Comparison of ENCODE assay signal across 19 cellular contexts in the genomic region with DNA sequence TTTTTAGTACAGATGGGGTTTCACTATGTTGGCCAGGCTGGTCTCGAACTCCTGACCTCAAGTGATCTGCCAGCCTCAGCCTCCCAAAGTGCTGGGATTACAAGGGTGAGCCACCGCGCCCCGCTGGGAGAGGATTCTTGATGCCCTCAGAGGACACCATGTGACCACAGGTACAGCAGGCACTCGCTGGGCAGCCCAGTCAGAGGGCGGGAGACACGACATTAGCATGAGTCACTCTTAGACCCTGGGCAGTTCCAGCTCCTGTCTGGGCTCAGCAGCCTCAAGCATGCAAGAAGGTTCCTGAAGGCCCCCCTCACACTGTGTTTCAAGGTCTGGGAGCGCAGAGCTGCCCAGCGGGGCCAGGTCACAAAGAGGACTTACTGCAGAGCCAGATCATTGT. TPM values are rescaled to one million over a fixed set of nuclear protein-coding genes. Genes with fewer than 3 reads are reported as not detected.
A peak's percentile ranks its signal among the peaks of the same experiment; 100 is the strongest.
DNase-seq lines count a peak whose midpoint lies in the region; ATAC-seq, FAIRE-seq and TF ChIP-seq lines count a peak whose summit lies in the region.
"Had no signal": no experiment of that assay in that cellular context is flagged by ENCODE, and none has a peak within 500 bp of the region (broad histone marks: within the 10 kb centered on the region; RNA-seq: fewer than 3 reads in every experiment).

No MANE protein-coding gene starts in this region.

- H3K4me3 Mint-ChIP-seq in activated naive CD8-positive, alpha-beta T cell treated with anti-CD3 and anti-CD28 coated beads, Interleukin-2, amount 10 ng/mL, durations not matched to agents 7 days and 5 days: no peak overlapping the region
- no peak overlapping the region for H3K4me3 Mint-ChIP-seq in activated naive CD8-positive, alpha-beta T cell treated with anti-CD3 and anti-CD28 coated beads, Interleukin-2, amount 50 U/mL, for 24 hours
- H3K4me3 Mint-ChIP-seq: activated T-cell treated with anti-CD3 and anti-CD28 coated beads, Interleukin-2, amount 50 U/mL, for 24 hours; dendritic cell treated with granulocyte-macrophage colony-stimulating factor and Interleukin-4, amounts not matched to agents 40 ng/mL and 50 ng/mL, for 4 days; neural crest cell; stimulated activated naive B cell treated with anti-CD40 and anti-IgM and Interleukin-4, amounts not matched to agents 10 μg/mL and 1 μg/mL and 100 μg/mL, for 72 hours had no signal

- no peaks in the 10 kb centered on the region for H3K27me3 ChIP-seq in adrenal gland

- peak overlapping the region; percentile 16 for H3K27ac Mint-ChIP-seq in activated naive CD8-positive, alpha-beta T cell treated with anti-CD3 and anti-CD28 coated beads, Interleukin-2, amount 10 ng/mL, durations not matched to agents 7 days and 5 days
- H3K27ac Mint-ChIP-seq in activated naive CD8-positive, alpha-beta T cell treated with anti-CD3 and anti-CD28 coated beads, Interleukin-2, amount 50 U/mL, for 24 hours: no peak overlapping the region
- H3K27ac Mint-ChIP-seq: activated T-cell treated with anti-CD3 and anti-CD28 coated beads, Interleukin-2, amount 50 U/mL, for 24 hours; dendritic cell treated with granulocyte-macrophage colony-stimulating factor and Interleukin-4, amounts not matched to agents 40 ng/mL and 50 ng/mL, for 4 days; stimulated activated naive B cell treated with anti-CD40 and anti-IgM and Interleukin-4, amounts not matched to agents 10 μg/mL and 1 μg/mL and 100 μg/mL, for 72 hours had no signal

- 40 to 52% (median 43%) methylated on average over 3 to 9 of the region's 9 CpGs for WGBS in adrenal gland, 4 donors

- no peaks in the 10 kb centered on the region for H3K9me3 ChIP-seq in adrenal gland (replicated peaks in 1 of 3)

- no peak overlapping the region for H3K4me3 ChIP-seq in adrenal gland

- FAIRE-seq in HTR-8/SVneo (lab: Jason Lieb, UNC): no peak

- peaks cover 34% of the 10 kb centered on the region for H3K27me3 Mint-ChIP-seq in activated naive CD8-positive, alpha-beta T cell treated with anti-CD3 and anti-CD28 coated beads, Interleukin-2, amount 10 ng/mL, durations not matched to agents 7 days and 5 days
- peaks cover 18% of the 10 kb centered on the region for H3K27me3 Mint-ChIP-seq in activated naive CD8-positive, alpha-beta T cell treated with anti-CD3 and anti-CD28 coated beads, Interleukin-2, amount 50 U/mL, for 24 hours

- peaks cover 8 to 20% of the 10 kb centered on the region in 2 donors for H3K4me1 ChIP-seq in adrenal gland (replicated peaks in 1 of 2)

- no peak for DNase-seq in activated naive CD8-positive, alpha-beta T cell treated with anti-CD3 and anti-CD28 coated beads, Interleukin-2, amount 10 ng/mL, durations not matched to agents 7 days and 5 days
- DNase-seq in activated naive CD8-positive, alpha-beta T cell treated with anti-CD3 and anti-CD28 coated beads, Interleukin-2, amount 50 U/mL, for 24 hours: no peak
- DNase-seq in adrenal gland (peak; percentile 80 to 91 (median 88)), kidney tubule cell (ENCODE audit: low spot score) (peak; percentile 82), HTR-8/SVneo (ENCODE audit: insufficient read length, low spot score) (no peak)
- DNase-seq: activated T-cell treated with anti-CD3 and anti-CD28 coated beads, Interleukin-2, amount 50 U/mL, for 24 hours; NCI-H2107; stimulated activated naive B cell treated with anti-CD40 and anti-IgM and Interleukin-4, amounts not matched to agents 10 μg/mL and 1 μg/mL and 100 μg/mL, for 72 hours; T-helper 1 cell had no signal

- POLR2A ChIA-PET in activated naive CD8-positive, alpha-beta T cell treated with anti-CD3 and anti-CD28 coated beads, Interleukin-2, amount 10 ng/mL, durations not matched to agents 7 days and 5 days (lab: Charles Lee): no interaction called here

- no peaks in the 10 kb centered on the region for H3K36me3 ChIP-seq in adrenal gland (replicated peaks in 1 of 2)

- H3K36me3 Mint-ChIP-seq in activated naive CD8-positive, alpha-beta T cell treated with anti-CD3 and anti-CD28 coated beads, Interleukin-2, amount 10 ng/mL, durations not matched to agents 7 days and 5 days: no peaks in the 10 kb centered on the region
- H3K36me3 Mint-ChIP-seq in activated naive CD8-positive, alpha-beta T cell treated with anti-CD3 and anti-CD28 coated beads, Interleukin-2, amount 50 U/mL, for 24 hours (ENCODE audit: low read depth): no peaks in the 10 kb centered on the region
- H3K36me3 Mint-ChIP-seq: stimulated activated naive B cell treated with anti-CD40 and anti-IgM and Interleukin-4, amounts not matched to agents 10 μg/mL and 1 μg/mL and 100 μg/mL, for 72 hours had no signal

- intact Hi-C loops in adrenal gland (cut with DNase I): no loop called here

- H3K9me3 Mint-ChIP-seq in activated naive CD8-positive, alpha-beta T cell treated with anti-CD3 and anti-CD28 coated beads, Interleukin-2, amount 10 ng/mL, durations not matched to agents 7 days and 5 days: no peaks in the 10 kb centered on the region
- no peaks in the 10 kb centered on the region for H3K9me3 Mint-ChIP-seq in activated naive CD8-positive, alpha-beta T cell treated with anti-CD3 and anti-CD28 coated beads, Interleukin-2, amount 50 U/mL, for 24 hours
- H3K9me3 Mint-ChIP-seq: activated T-cell treated with anti-CD3 and anti-CD28 coated beads, Interleukin-2, amount 50 U/mL, for 24 hours; dendritic cell treated with granulocyte-macrophage colony-stimulating factor and Interleukin-4, amounts not matched to agents 40 ng/mL and 50 ng/mL, for 4 days; neural crest cell; stimulated activated naive B cell treated with anti-CD40 and anti-IgM and Interleukin-4, amounts not matched to agents 10 μg/mL and 1 μg/mL and 100 μg/mL, for 72 hours had no signal

- no peak for TF ChIP-seq POLR2A in adrenal gland (IDR thresholded peaks at IDR 0.05)

- ATAC-seq in activated naive CD8-positive, alpha-beta T cell treated with anti-CD3 and anti-CD28 coated beads, Interleukin-2, amount 10 ng/mL, durations not matched to agents 7 days and 5 days (ENCODE audit: low read depth): no peak
- no peak for ATAC-seq in activated naive CD8-positive, alpha-beta T cell treated with anti-CD3 and anti-CD28 coated beads, Interleukin-2, amount 50 U/mL, for 24 hours
- no peak for ATAC-seq in GM18909 (IDR thresholded peaks at IDR 0.05; ENCODE audit: poor library complexity, unreplicated experiment)
- no peak for ATAC-seq in GM21515 (IDR thresholded peaks at IDR 0.05; ENCODE audit: unreplicated experiment)
- ATAC-seq in HG02870 (IDR thresholded peaks at IDR 0.05; ENCODE audit: unreplicated experiment): no peak
- ATAC-seq: activated CD4-positive, CD25-positive, alpha-beta regulatory T cell treated with anti-CD3 and anti-CD28 coated beads, Interleukin-2, amount 50 U/mL, for 24 hours; sciatic nerve; stimulated activated naive B cell treated with anti-CD40 and anti-IgM and Interleukin-4, amounts not matched to agents 10 μg/mL and 1 μg/mL and 100 μg/mL, for 72 hours had no signal

- peak overlapping the region in 1 of 5 donors; percentile 34 for H3K27ac ChIP-seq in adrenal gland

- peaks cover 5% of the 10 kb centered on the region for H3K4me1 Mint-ChIP-seq in activated naive CD8-positive, alpha-beta T cell treated with anti-CD3 and anti-CD28 coated beads, Interleukin-2, amount 10 ng/mL, durations not matched to agents 7 days and 5 days
- H3K4me1 Mint-ChIP-seq in activated naive CD8-positive, alpha-beta T cell treated with anti-CD3 and anti-CD28 coated beads, Interleukin-2, amount 50 U/mL, for 24 hours: peaks cover 16% of the 10 kb centered on the region
- H3K4me1 Mint-ChIP-seq: neural crest cell had no signal

- TF ChIP-seq CTCF in adrenal gland (IDR thresholded peaks at IDR 0.05): no peak

RNA-seq across cellular contexts. Expression of gene STAC2, which starts 11.9 kb away (rescaled TPM):
- not detected for total RNA-seq in activated naive CD8-positive, alpha-beta T cell treated with anti-CD3 and anti-CD28 coated beads, Interleukin-2, amount 10 ng/mL, durations not matched to agents 7 days and 5 days
- 1 to 10 TPM in 1 of 8 donors, under 1 TPM in 3, not detected in 4; 0.22 to 1.1 (median 0.60) TPM for total RNA-seq in adrenal gland
- polyA plus RNA-seq in adrenal gland: 1 to 10 TPM in 1 of 3 donors, under 1 TPM in 2; 0.48 to 1.0 (median 0.48) TPM
- total RNA-seq: fibroblast of lung, lung microvascular endothelial cell had no signal

RNA-seq across cellular contexts. Expression of gene RPL19, which starts 13.8 kb away (rescaled TPM):
- total RNA-seq in activated naive CD8-positive, alpha-beta T cell treated with anti-CD3 and anti-CD28 coated beads, Interleukin-2, amount 10 ng/mL, durations not matched to agents 7 days and 5 days: 1,000 to 10,000 TPM; 2,120 to 2,134 TPM
- 1,000 to 10,000 TPM; 1,513 to 2,859 (median 2,022) TPM for total RNA-seq in adrenal gland
- polyA plus RNA-seq in adrenal gland: 1,000 to 10,000 TPM; 2,256 to 4,908 (median 2,700) TPM

RNA-seq across cellular contexts. Expression of gene CACNB1, which starts 16.4 kb away (rescaled TPM):
- 10 to 100 TPM; 25.9 to 27.2 TPM for total RNA-seq in activated naive CD8-positive, alpha-beta T cell treated with anti-CD3 and anti-CD28 coated beads, Interleukin-2, amount 10 ng/mL, durations not matched to agents 7 days and 5 days
- 1 to 10 TPM in 7 of 8 donors, under 1 TPM in 1; 0.85 to 9.1 (median 5.4) TPM for total RNA-seq in adrenal gland
- 10 to 100 TPM in 2 of 3 donors, 1 to 10 TPM in 1; 3.8 to 28.8 (median 10.5) TPM for polyA plus RNA-seq in adrenal gland

RNA-seq across cellular contexts. Expression of gene ARL5C, which starts 47.9 kb away (rescaled TPM):
- under 1 TPM in 1 of 2 experiments, not detected in 1; 0.11 TPM for total RNA-seq in activated naive CD8-positive, alpha-beta T cell treated with anti-CD3 and anti-CD28 coated beads, Interleukin-2, amount 10 ng/mL, durations not matched to agents 7 days and 5 days
- total RNA-seq in adrenal gland: not detected
- polyA plus RNA-seq in adrenal gland: not detected
- total RNA-seq: A673, fibroblast of lung, lung microvascular endothelial cell, neural crest cell, sciatic nerve had no signal
- polyA plus RNA-seq: fibroblast of lung had no signal

Comparison
In these comparisons a context has a peak if more than half of its experiments do, and no peak if none do; other contexts are left out.
1. DNase-seq: peak in adrenal gland (7 of 7) and kidney tubule cell (single experiment); none in activated naive CD8-positive, alpha-beta T cell treated with anti-CD3 and anti-CD28 coated beads, Interleukin-2, amount 10 ng/mL, durations not matched to agents 7 days and 5 days (single experiment), activated naive CD8-positive, alpha-beta T cell treated with anti-CD3 and anti-CD28 coated beads, Interleukin-2, amount 50 U/mL, for 24 hours (single experiment) and HTR-8/SVneo (single experiment).